In the genomic region with DNA sequence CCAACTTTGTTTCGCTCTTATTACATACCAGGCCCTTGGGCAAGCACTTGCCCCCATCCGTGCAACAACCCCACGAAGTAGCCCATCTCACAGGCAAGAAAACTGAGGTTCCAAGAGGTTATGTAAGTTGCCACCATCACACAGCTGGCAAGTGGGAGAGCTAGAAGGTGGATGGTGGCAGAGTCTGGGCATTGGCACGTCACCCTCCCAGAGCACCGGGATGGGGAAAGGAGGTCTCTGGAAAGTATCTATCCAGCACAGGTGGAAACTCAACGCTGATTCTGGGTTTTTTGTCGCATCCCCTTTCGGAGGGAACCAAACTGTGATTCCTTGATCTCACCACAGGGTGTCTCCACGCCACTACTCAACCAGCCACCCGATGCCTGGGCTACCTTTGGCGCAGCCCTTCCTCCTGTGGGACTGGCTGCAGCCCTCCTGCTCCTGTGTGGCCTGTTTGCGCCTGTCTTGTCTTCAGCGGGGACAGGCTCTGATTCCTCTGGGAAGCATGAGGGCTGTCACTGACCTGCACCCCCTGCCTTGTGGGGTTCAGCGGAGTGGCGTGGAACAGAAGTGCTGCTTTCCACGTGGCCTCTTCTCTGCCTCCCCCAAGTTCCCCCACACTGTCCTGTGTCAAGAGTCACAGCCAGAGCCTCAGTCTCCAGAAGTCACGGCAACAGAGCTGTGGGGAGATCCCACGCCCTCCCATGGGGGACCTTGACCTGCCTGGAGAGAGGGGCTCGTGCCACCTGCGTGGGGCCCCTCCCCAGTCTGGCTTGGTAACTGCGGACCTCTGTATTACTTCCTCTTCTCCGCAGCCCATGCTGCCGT, we compare ENCODE assay signal across 8 cellular contexts. TPM values are rescaled to one million over a fixed set of nuclear protein-coding genes. Genes with fewer than 3 reads are reported as not detected.
DNase-seq lines count a peak whose midpoint lies in the region; ATAC-seq, FAIRE-seq and TF ChIP-seq lines count a peak whose summit lies in the region.

No MANE protein-coding gene starts in this region.

- POLR2A ChIA-PET in A549 (lab: Yijun Ruan, JAX), result no interaction called here

- H3K4me1 Mint-ChIP-seq in immature natural killer cell, result peaks cover 6 to 9% of the 10 kb centered on the region in 2 donors

- peaks cover 5 to 24% (median 9%) of the 10 kb centered on the region in 3 donors for H3K27me3 Mint-ChIP-seq in immature natural killer cell (ENCODE audit: low read depth in 3 of 3)

- peaks cover 0 to 4% (median 0%) of the 10 kb centered on the region in 3 donors for H3K36me3 Mint-ChIP-seq in immature natural killer cell

- 33% methylated on average over 11 of the region's 23 CpGs for WGBS in A549 (ENCODE audit: missing lambda C conversion rate)

- CTCF ChIA-PET in A549 (lab: Yijun Ruan, JAX), result interaction anchor here (0.9 to 9.5 kb wide), 20 partner anchors 9 to 155 kb away, joined by 3 to 245 read pairs (median 4); no protein-coding TSS in a partner anchor

- H2AFZ ChIP-seq in SU-DHL-6 (ENCODE audit: low read depth, low read length, severe bottlenecking), result no peak overlapping the region

- TF ChIP-seq RAD21 in A549 (conservative IDR thresholded peaks at IDR 0.05 in 1 of 2, IDR thresholded peaks at IDR 0.05 in 1 of 2), result peak; percentile 79 to 87

- no peaks in the 10 kb centered on the region for H4K20me1 ChIP-seq in SU-DHL-6 (ENCODE audit: low read depth, low read length)

- ATAC-seq in A549 (peak; percentile 55 to 73), GM18909 (IDR thresholded peaks at IDR 0.05; ENCODE audit: poor library complexity, unreplicated experiment) (no peak)

- H3K4me3 ChIP-seq in A549 (no peak overlapping the region), GM12864 (ENCODE audit: low read depth, low read length) (no peak overlapping the region), LNCaP clone FGC (ENCODE audit: low read depth, low read length) (no peak overlapping the region), SU-DHL-6 (ENCODE audit: insufficient read depth, low read length, poor library complexity, severe bottlenecking) (no peak overlapping the region)

- no peak overlapping the region for H3K4me3 Mint-ChIP-seq in immature natural killer cell

- H3K9me3 ChIP-seq in A549 (no peaks in the 10 kb centered on the region), SU-DHL-6 (ENCODE audit: insufficient read depth, low read length) (no peaks in the 10 kb centered on the region)

- peak; percentile 50 to 64 for DNase-seq in A549 (ENCODE audit: low read depth in 1 of 2, low spot score in 1 of 2)
- DNase-seq in GM12864 (ENCODE audit: low read depth), result no peak
- DNase-seq in LNCaP clone FGC (ENCODE audit: low read depth), result peak; percentile 17
- peak; percentile 82 for DNase-seq in T47D (ENCODE audit: low read depth in 1 of 2, low spot score in 1 of 2)
- peak; percentile 14 to 27 (median 18) for DNase-seq in immature natural killer cell
- peak in 2 of 3 donors; percentile 31 to 36 for DNase-seq in stimulated activated CD4-positive, alpha-beta T cell treated with anti-CD3 and anti-CD28 coated beads, Interleukin-12 subunit alpha, Interleukin-12 subunit beta, amount 100 ng/mL, for 48 hours (ENCODE audit: low read depth in 2 of 3, low spot score in 1 of 3)

- in situ Hi-C loops in T47D (cut with HindIII; ENCODE audit: low pct_unique_long_range_greater_than_20kb, low sequenced_read_pairs), result no loop called here

- H3K36me3 ChIP-seq in SU-DHL-6 (ENCODE audit: low read length), result no peaks in the 10 kb centered on the region

- peak; percentile 56 for TF ChIP-seq CTCF in A549 (IDR thresholded peaks at IDR 0.05)
- TF ChIP-seq CTCF in GM12864 (IDR thresholded peaks at IDR 0.05; ENCODE audit: low read depth, low read length, missing control alignments), result peak; percentile 85
- peak; percentile 91 for TF ChIP-seq CTCF in LNCaP clone FGC (IDR thresholded peaks at IDR 0.05; ENCODE audit: control insufficient read depth, extremely low read depth, insufficient read depth)
- peak; percentile 20 for TF ChIP-seq CTCF in SU-DHL-6 (IDR thresholded peaks at IDR 0.05; ENCODE audit: insufficient read depth, low read length, poor library complexity, severe bottlenecking)

- H3K27me3 ChIP-seq in SU-DHL-6 (ENCODE audit: low read length), result no peaks in the 10 kb centered on the region

- 0 out of 3 replicates have a peak, but pooled peaks cover 3% of the 10 kb centered on the region for H3K4me1 ChIP-seq in A549

- H3K27ac ChIP-seq in A549, result no peak overlapping the region
- no peak overlapping the region for H3K27ac ChIP-seq in SU-DHL-6 (ENCODE audit: low read depth, low read length)

- FAIRE-seq in A549 (lab: Jason Lieb, UNC), result no peak

- H3K4me2 ChIP-seq in A549, result no peak overlapping the region
- H3K4me2 ChIP-seq in SU-DHL-6 (ENCODE audit: low read depth, low read length, poor library complexity, severe bottlenecking), result no peak overlapping the region

- no peaks in the 10 kb centered on the region for H3K9me2 ChIP-seq in SU-DHL-6 (replicated peaks; ENCODE audit: insufficient read depth, low read length)

- H3K9ac ChIP-seq in SU-DHL-6 (ENCODE audit: low read length), result no peak overlapping the region

- no peaks in the 10 kb centered on the region for H3K9me3 Mint-ChIP-seq in immature natural killer cell

- H3K79me2 ChIP-seq in SU-DHL-6 (ENCODE audit: insufficient read depth, low read length), result no peaks in the 10 kb centered on the region

- TF ChIP-seq POLR2A in A549 (IDR thresholded peaks at IDR 0.05; ENCODE audit: low read length), result no peak

- no peaks in the 10 kb centered on the region for H3F3A ChIP-seq in SU-DHL-6 (ENCODE audit: insufficient read depth)

- H3K27ac Mint-ChIP-seq in immature natural killer cell, result no peak overlapping the region

- TF ChIP-seq EP300 in A549 (IDR thresholded peaks at IDR 0.05), result no peak

TF ChIP-seq in A549, 52 proteins besides CTCF, POLR2A, EP300 and RAD21:
- TF ChIP-seq REST (IDR thresholded peaks at IDR 0.05) (no peak), KDM5A (IDR thresholded peaks at IDR 0.05) (no peak), CHD4 (IDR thresholded peaks at IDR 0.05; ENCODE audit: borderline replicate concordance) (no peak), MAZ (IDR thresholded peaks at IDR 0.05; ENCODE audit: borderline replicate concordance, low read depth, low read length) (no peak), SMC3 (IDR thresholded peaks at IDR 0.05) (peak; percentile 80)
- TF ChIP-seq, protein P1, sequence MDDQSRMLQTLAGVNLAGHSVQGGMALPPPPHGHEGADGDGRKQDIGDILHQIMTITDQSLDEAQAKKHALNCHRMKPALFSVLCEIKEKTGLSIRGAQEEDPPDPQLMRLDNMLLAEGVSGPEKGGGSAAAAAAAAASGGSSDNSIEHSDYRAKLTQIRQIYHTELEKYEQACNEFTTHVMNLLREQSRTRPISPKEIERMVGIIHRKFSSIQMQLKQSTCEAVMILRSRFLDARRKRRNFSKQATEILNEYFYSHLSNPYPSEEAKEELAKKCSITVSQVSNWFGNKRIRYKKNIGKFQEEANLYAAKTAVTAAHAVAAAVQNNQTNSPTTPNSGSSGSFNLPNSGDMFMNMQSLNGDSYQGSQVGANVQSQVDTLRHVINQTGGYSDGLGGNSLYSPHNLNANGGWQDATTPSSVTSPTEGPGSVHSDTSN (IDR thresholded peaks at IDR 0.05), result no peak

RNA-seq across cellular contexts. Expression of gene TRIM29, which starts 34.4 kb away (rescaled TPM):
- polyA plus RNA-seq in A549 (2011; rRNA removed) (2.7 and 3.8 TPM in 2 replicates), A549 (2017; fragmentation: RNase III; extraction: RNeasy Plus Mini Kit Qiagen cat#74134 plus additional on column Dnase treatment) (2.5 to 3.6 TPM (median 3.1 TPM) in 3 replicates), immature natural killer cell (not detected)
- 2.3 and 2.6 TPM in 2 replicates for polyA plus RNA-seq in A549 (2012; cell fraction: cytosol; rRNA removed)
- polyA plus RNA-seq in A549 (2012; cell fraction: nucleus; rRNA removed), result 3.2 and 4.5 TPM in 2 replicates
- 2.3 and 3.9 TPM in 2 replicates for polyA minus RNA-seq in A549 (2011; rRNA and poly(A)+ RNA removed)

RNA-seq across cellular contexts. Expression of gene OAF, which starts 38.6 kb away (rescaled TPM):
- polyA plus RNA-seq in A549 (2011; rRNA removed) (3.0 and 4.1 TPM in 2 replicates), A549 (2017; fragmentation: RNase III; extraction: RNeasy Plus Mini Kit Qiagen cat#74134 plus additional on column Dnase treatment) (3.4 to 4.2 TPM (median 3.8 TPM) in 3 replicates), immature natural killer cell (1 to 10 TPM; 1.9 to 2.5 (median 2.4) TPM)
- 6.6 and 8.6 TPM in 2 replicates for polyA plus RNA-seq in A549 (2012; cell fraction: cytosol; rRNA removed)
- 8.6 and 14.9 TPM in 2 replicates for polyA plus RNA-seq in A549 (2012; cell fraction: nucleus; rRNA removed)
- 2.7 and 2.9 TPM in 2 replicates for polyA minus RNA-seq in A549 (2011; rRNA and poly(A)+ RNA removed)

Comparison
In these comparisons a context has a peak if more than half of its experiments do, and no peak if none do; other contexts are left out.
1. CTCF ChIP-seq: peak in every context shown above with its lines; median percentile 91 in LNCaP clone FGC; 85 in GM12864; 56 in A549; 20 in SU-DHL-6.